28 cellular contexts compared by ENCODE assay signal in the genomic region with DNA sequence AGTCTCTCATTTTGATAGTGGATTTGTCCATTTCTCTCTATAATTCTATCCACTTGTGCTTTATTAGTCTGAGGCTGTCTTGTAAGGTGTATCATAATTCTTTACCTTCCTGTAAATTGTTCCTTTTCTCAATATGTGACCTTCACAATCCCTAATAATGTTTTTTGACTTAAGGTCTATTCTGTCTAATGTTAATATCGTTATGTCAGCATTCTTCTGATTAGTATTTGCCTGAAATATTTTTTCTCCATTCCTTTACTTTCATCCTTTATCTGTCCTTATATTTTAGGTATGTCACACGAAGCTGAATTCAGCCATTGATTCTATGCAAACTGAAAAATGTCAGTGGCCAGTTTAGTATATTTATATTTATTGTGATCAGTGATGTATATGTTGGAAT.
"Had no signal": no experiment of that assay in that cellular context is flagged by ENCODE, and none has a peak within 500 bp of the region (broad histone marks: within the 10 kb centered on the region; RNA-seq: fewer than 3 reads in every experiment).

No MANE protein-coding gene starts in this region.

- DNase-seq: hippocampal formation; kidney; left colon; left lung; lower lobe of right lung; mammary epithelial cell; mesenchymal stem cell; naive thymus-derived CD8-positive, alpha-beta T cell; nucleus accumbens; pancreas; posterior cingulate gyrus; retina; right cardiac atrium; sigmoid colon; stimulated activated CD4-positive, alpha-beta T cell treated with anti-CD3 and anti-CD28 coated beads, Interleukin-1b, Interleukin-23, amount 100 ng/mL, for 48 hours; stimulated activated CD4-positive, alpha-beta T cell treated with anti-CD3 and anti-CD28 coated beads, Interleukin-2, amount 100 ng/mL, for 48 hours; stimulated activated CD4-positive, alpha-beta T cell treated with anti-CD3 and anti-CD28 coated beads, Interleukin-4, amount 100 ng/mL, for 4 hours; stimulated activated CD8-positive, alpha-beta memory T cell treated with anti-CD3 and anti-CD28 coated beads, Interleukin-4, amount 100 ng/mL, for 48 hours; stimulated activated naive CD8-positive, alpha-beta T cell treated with anti-CD3 and anti-CD28 coated beads, Interleukin-15, Interleukin-2, amounts not matched to agents 100 U/mL and 50 U/mL, for 24 hours; stomach; testis; thyroid gland; transverse colon had no signal

- H3K4me2 ChIP-seq: smooth muscle cell had no signal

- H3K9me3 ChIP-seq: left lung, lower lobe of right lung, pancreas, prostate gland, sigmoid colon, stomach, testis, thyroid gland, transverse colon, upper lobe of left lung, vagina had no signal

- H3K4me1 ChIP-seq: left lung, lower lobe of right lung, pancreas, prostate gland, sigmoid colon, stomach, testis, thyroid gland, upper lobe of left lung, vagina had no signal

- H3K36me3 ChIP-seq: pancreas, prostate gland, sigmoid colon, thyroid gland, upper lobe of left lung had no signal

- H3K4me3 ChIP-seq: left lung, lower lobe of right lung, pancreas, prostate gland, sigmoid colon, smooth muscle cell, stomach, testis, thyroid gland, transverse colon, upper lobe of left lung, vagina had no signal

- ATAC-seq: left colon; left lung; lower lobe of right lung; naive thymus-derived CD8-positive, alpha-beta T cell; pancreas; right cardiac atrium; stimulated activated memory B cell treated with anti-CD40 and anti-IgM and Interleukin-4, amounts not matched to agents 10 μg/mL and 1 μg/mL and 100 μg/mL, for 72 hours; stimulated activated naive CD8-positive, alpha-beta T cell treated with anti-CD3 and anti-CD28 coated beads, Interleukin-15, Interleukin-2, amounts not matched to agents 100 U/mL and 50 U/mL, for 24 hours had no signal

- H3K27ac ChIP-seq: left lung, lower lobe of right lung, pancreas, prostate gland, sigmoid colon, stomach, testis, thyroid gland, transverse colon, upper lobe of left lung, vagina had no signal

- H3K27me3 ChIP-seq: left lung, pancreas, sigmoid colon, stomach, testis, thyroid gland, transverse colon, upper lobe of left lung, vagina had no signal

- FAIRE-seq: kidney, pancreas had no signal
